Comparison of ENCODE assay signal across 20 cellular contexts in genomic region chr16:87437911-87438610, GRCh38. TPM values are rescaled to one million over a fixed set of nuclear protein-coding genes. Genes with fewer than 3 reads are reported as not detected.
DNase-seq lines count a peak whose midpoint lies in the region; ATAC-seq and TF ChIP-seq lines count a peak whose summit lies in the region.
"Had no signal": no experiment of that assay in that cellular context is flagged by ENCODE, and none has a peak within 500 bp of the region (broad histone marks: within the 10 kb centered on the region; RNA-seq: fewer than 3 reads in every experiment).

No MANE protein-coding gene starts in this region.

- H2BK120ac ChIP-seq in IMR-90 (ENCODE audit: low read depth, low read length) = no peak overlapping the region

- no peak overlapping the region for H4K8ac ChIP-seq in IMR-90 (ENCODE audit: low read depth in 2 of 2, low read length in 2 of 2)

- H2AK9ac ChIP-seq in IMR-90 (replicated peaks; ENCODE audit: low read depth, low read length, poor library complexity) = no peak overlapping the region

- H3K4me2 ChIP-seq in IMR-90 (ENCODE audit: low read depth, low read length) = no peak overlapping the region
- H3K4me2 ChIP-seq in smooth muscle cell = no peak overlapping the region

- peaks cover 14% of the 10 kb centered on the region for H3K79me2 ChIP-seq in smooth muscle cell (ENCODE audit: low read depth)

- no peak overlapping the region for H3K14ac ChIP-seq in IMR-90 (replicated peaks; ENCODE audit: low read depth, low read length)

- no TSS peak for BruUV-seq in IMR-90 (replicated peaks; lab: Mats Ljungman, UMichigan)

- 95% methylated on average over 6 of the region's 17 CpGs; no CpG with 5 or more reads in 1 of the 2 experiments for WGBS in IMR-90 (ENCODE audit: extremely low coverage in 2 of 2, insufficient read length in 1 of 2), 2 experiments
- WGBS in smooth muscle cell (ENCODE audit: low lambda C conversion rate) = 84% methylated on average over 17 of the region's 17 CpGs
- 65 to 80% methylated on average over 5 to 17 of the region's 17 CpGs for WGBS in transverse colon (ENCODE audit: low coverage in 1 of 2), 2 donors

- TF ChIP-seq POLR2A in IMR-90 (IDR thresholded peaks at IDR 0.05; ENCODE audit: low read depth, low read length) = no peak
- TF ChIP-seq POLR2A in transverse colon (IDR thresholded peaks at IDR 0.05) = no peak

- TF ChIP-seq EP300 in transverse colon (IDR thresholded peaks at IDR 0.05; ENCODE audit: low read depth) = no peak

- dilution Hi-C loops in IMR-90 (cut with HindIII; ENCODE audit: low sequenced_read_pairs, unreplicated experiment) = no loop called here

- H3K79me1 ChIP-seq in IMR-90 (ENCODE audit: low read depth in 1 of 2, low read length in 2 of 2) = peaks cover 26 to 84% of the 10 kb centered on the region in 2 experiments; a peak in 3 of 4 replicates

- no peaks in the 10 kb centered on the region for H3K9me3 Mint-ChIP-seq in activated naive CD8-positive, alpha-beta T cell (ENCODE audit: low read depth)
- no peaks in the 10 kb centered on the region for H3K9me3 Mint-ChIP-seq in activated naive CD8-positive, alpha-beta T cell treated with anti-CD3 and anti-CD28 coated beads for 36 hours
- no peaks in the 10 kb centered on the region for H3K9me3 Mint-ChIP-seq in chondrocyte (ENCODE audit: low read depth)
- H3K9me3 Mint-ChIP-seq: effector memory CD8-positive, alpha-beta T cell had no signal

- H3K4me3 ChIP-seq in IMR-90 (ENCODE audit: insufficient read depth, low read depth, low read length) = no peak overlapping the region
- no peak overlapping the region for H3K4me3 ChIP-seq in smooth muscle cell
- H3K4me3 ChIP-seq in transverse colon = no peak overlapping the region
- H3K4me3 ChIP-seq: right atrium auricular region, suprapubic skin had no signal

- no peak overlapping the region for H2BK5ac ChIP-seq in IMR-90 (ENCODE audit: low read depth, low read length, poor library complexity, severe bottlenecking)

- H3K27ac ChIP-seq in IMR-90 (ENCODE audit: insufficient read depth, low read length) = no peak overlapping the region
- H3K27ac ChIP-seq in smooth muscle cell (ENCODE audit: low read depth) = peak overlapping the region; percentile 24
- H3K27ac ChIP-seq in transverse colon = no peak overlapping the region
- H3K27ac ChIP-seq: suprapubic skin had no signal

- H3K27ac Mint-ChIP-seq in activated naive CD8-positive, alpha-beta T cell = peak overlapping the region; percentile 29
- H3K27ac Mint-ChIP-seq in activated naive CD8-positive, alpha-beta T cell treated with anti-CD3 and anti-CD28 coated beads for 36 hours = no peak overlapping the region
- no peak overlapping the region for H3K27ac Mint-ChIP-seq in chondrocyte (ENCODE audit: unreplicated experiment)
- H3K27ac Mint-ChIP-seq: effector memory CD8-positive, alpha-beta T cell had no signal

- no peaks in the 10 kb centered on the region; the same call in 1 of the 2 replicates for H3K36me3 ChIP-seq in IMR-90 (ENCODE audit: control insufficient read depth, insufficient read depth, low read length)
- H3K36me3 ChIP-seq in smooth muscle cell (ENCODE audit: low read depth) = no peaks in the 10 kb centered on the region
- no peaks in the 10 kb centered on the region for H3K36me3 ChIP-seq in transverse colon
- H3K36me3 ChIP-seq: right atrium auricular region, suprapubic skin had no signal

- no peak overlapping the region for H3K4me3 Mint-ChIP-seq in activated naive CD8-positive, alpha-beta T cell
- H3K4me3 Mint-ChIP-seq in activated naive CD8-positive, alpha-beta T cell treated with anti-CD3 and anti-CD28 coated beads for 36 hours = no peak overlapping the region
- no peak overlapping the region for H3K4me3 Mint-ChIP-seq in chondrocyte (ENCODE audit: unreplicated experiment)
- H3K4me3 Mint-ChIP-seq: effector memory CD8-positive, alpha-beta T cell had no signal

- H4K5ac ChIP-seq in IMR-90 (ENCODE audit: low read depth, low read length) = no peak overlapping the region

- no peak overlapping the region for H3K4ac ChIP-seq in IMR-90 (ENCODE audit: low read depth, low read length)

- CTCF ChIA-PET in IMR-90 (lab: Yijun Ruan, JAX) = interaction anchor here (1.2 kb wide), 1 partner anchor 52 kb away, joined by 5 read pairs; no protein-coding TSS in a partner anchor

- H3K27me3 Mint-ChIP-seq in activated naive CD8-positive, alpha-beta T cell = no peaks in the 10 kb centered on the region
- no peaks in the 10 kb centered on the region for H3K27me3 Mint-ChIP-seq in activated naive CD8-positive, alpha-beta T cell treated with anti-CD3 and anti-CD28 coated beads for 36 hours
- no peaks in the 10 kb centered on the region for H3K27me3 Mint-ChIP-seq in chondrocyte (ENCODE audit: low read depth)
- H3K27me3 Mint-ChIP-seq: effector memory CD8-positive, alpha-beta T cell had no signal

- H3K56ac ChIP-seq in IMR-90 (ENCODE audit: extremely low read depth, insufficient read depth, low read length) = no peak overlapping the region

- intact Hi-C loops in IMR-90 (cut with micrococcal nuclease) (no loop called here), transverse colon (cut with DNase I; ENCODE audit: low total_unique reads) (no loop called here)

- peak overlapping the region; percentile 22; the same call in 1 of the 2 replicates for H2AK5ac ChIP-seq in IMR-90 (ENCODE audit: low read depth, low read length)

- H3K27me3 ChIP-seq in IMR-90 (ENCODE audit: control insufficient read depth, insufficient read depth, low read length) = no peaks in the 10 kb centered on the region
- no peaks in the 10 kb centered on the region for H3K27me3 ChIP-seq in smooth muscle cell (ENCODE audit: low read depth)
- no peaks in the 10 kb centered on the region for H3K27me3 ChIP-seq in transverse colon
- H3K27me3 ChIP-seq: right atrium auricular region, suprapubic skin had no signal

- H2AFZ ChIP-seq in IMR-90 (replicated peaks; ENCODE audit: low read length, poor library complexity) (no peak overlapping the region), smooth muscle cell (ENCODE audit: low read depth) (no peak overlapping the region)

- peaks cover 21% of the 10 kb centered on the region for H3K9me1 ChIP-seq in IMR-90 (ENCODE audit: insufficient read depth, low read length)

- in situ Hi-C loops in IMR-90 (cut with MboI; ENCODE audit: low sequenced_read_pairs) = no loop called here
- in situ Hi-C loops in transverse colon (cut with MboI; ENCODE audit: low pct_ligation_motif_present in 1 of 4, low pct_unique_long_range_greater_than_20kb in 1 of 4, low sequenced_read_pairs in 3 of 4) = no loop called here

- no peaks in the 10 kb centered on the region for H3K9me3 ChIP-seq in IMR-90 (ENCODE audit: control insufficient read depth, insufficient read depth, low read length)
- H3K9me3 ChIP-seq in smooth muscle cell (replicated peaks; ENCODE audit: low read depth) = no peaks in the 10 kb centered on the region
- H3K9me3 ChIP-seq in transverse colon = no peaks in the 10 kb centered on the region
- H3K9me3 ChIP-seq: right atrium auricular region, suprapubic skin had no signal

- H2BK15ac ChIP-seq in IMR-90 (ENCODE audit: low read depth, low read length) = no peak overlapping the region

- peaks cover 5% of the 10 kb centered on the region for H3K36me3 Mint-ChIP-seq in activated naive CD8-positive, alpha-beta T cell
- H3K36me3 Mint-ChIP-seq in activated naive CD8-positive, alpha-beta T cell treated with anti-CD3 and anti-CD28 coated beads for 36 hours = peaks cover 7% of the 10 kb centered on the region
- peaks cover 1% of the 10 kb centered on the region for H3K36me3 Mint-ChIP-seq in chondrocyte (ENCODE audit: low read depth)

- TF ChIP-seq CTCF in IMR-90 (conservative IDR thresholded peaks at IDR 0.05; ENCODE audit: low read depth, low read length) = no peak
- TF ChIP-seq CTCF in chondrocyte (IDR thresholded peaks at IDR 0.05) = no peak
- TF ChIP-seq CTCF in smooth muscle cell (IDR thresholded peaks at IDR 0.05; ENCODE audit: borderline replicate concordance, insufficient read depth, poor library complexity, severe bottlenecking) = no peak
- TF ChIP-seq CTCF in transverse colon (IDR thresholded peaks at IDR 0.05) = no peak

- peak overlapping the region; percentile 9; the same call in 1 of the 2 replicates for H4K91ac ChIP-seq in IMR-90 (ENCODE audit: insufficient read depth, low read depth, low read length)

- POLR2A ChIA-PET in IMR-90 (lab: Charles Lee; ENCODE audit: unreplicated experiment) = no interaction called here

- no peak overlapping the region for H3K23ac ChIP-seq in IMR-90 (ENCODE audit: low read depth, low read length)

- H4K20me1 ChIP-seq in IMR-90 (ENCODE audit: insufficient read depth, low read length) (peaks cover 32% of the 10 kb centered on the region), smooth muscle cell (ENCODE audit: low read depth) (peaks cover 86% of the 10 kb centered on the region)

- H3F3A ChIP-seq in smooth muscle cell (ENCODE audit: low read depth) = peaks cover 10% of the 10 kb centered on the region

- DNase-seq in activated naive CD8-positive, alpha-beta T cell treated with anti-CD3 and anti-CD28 coated beads for 36 hours = no peak
- DNase-seq in IMR-90 (peak; percentile 40), chondrocyte (ENCODE audit: low spot score) (peak; percentile 42), smooth muscle cell (lab: John Stamatoyannopoulos, UW; ENCODE audit: unreplicated experiment) (no peak), NCI-H345 treated with DMSO at 0.1 percent for 48 hours (lab: John Stamatoyannopoulos, UW; ENCODE audit: unreplicated experiment) (no peak), left lobe of liver (ENCODE audit: low spot score) (no peak), transverse colon (no peak)
- DNase-seq: activated CD4-positive, alpha-beta T cell treated with anti-CD3 and anti-CD28 coated beads, Interleukin-2, amount 50 U/mL, for 1 hour; activated CD8-positive, alpha-beta memory T cell treated with anti-CD3 and anti-CD28 coated beads, Interleukin-2, amount 50 U/mL, for 4 hours; activated effector memory CD4-positive, alpha-beta T cell treated with anti-CD3 and anti-CD28 coated beads, Interleukin-2, amount 50 U/mL, for 16 hours; anterior cingulate cortex; effector memory CD8-positive, alpha-beta T cell; NCI-H187; NCI-H446; occipital lobe; RPMI8226; stimulated activated CD4-positive, alpha-beta T cell treated with anti-CD3 and anti-CD28 coated beads, Interleukin-15, amount 100 ng/mL, for 24 hours had no signal

- no peak overlapping the region for H3K9ac ChIP-seq in IMR-90 (ENCODE audit: low read depth, low read length)
- H3K9ac ChIP-seq in smooth muscle cell (ENCODE audit: low read depth) = no peak overlapping the region

- no peak overlapping the region for H3K18ac ChIP-seq in IMR-90 (ENCODE audit: low read depth, low read length)

- ATAC-seq in IMR-90 (ENCODE audit: low read depth) (no peak), left lobe of liver (no peak)
- ATAC-seq: effector memory CD8-positive, alpha-beta T cell had no signal

- peaks cover 28% of the 10 kb centered on the region for H3K4me1 Mint-ChIP-seq in activated naive CD8-positive, alpha-beta T cell (ENCODE audit: low read depth)
- H3K4me1 Mint-ChIP-seq in activated naive CD8-positive, alpha-beta T cell treated with anti-CD3 and anti-CD28 coated beads for 36 hours = peaks cover 26% of the 10 kb centered on the region
- peaks cover 34% of the 10 kb centered on the region for H3K4me1 Mint-ChIP-seq in chondrocyte (ENCODE audit: low read depth)

- TF ChIP-seq RAD21 in IMR-90 (IDR thresholded peaks at IDR 0.05; ENCODE audit: low read length) = no peak

- H3K4me1 ChIP-seq in IMR-90 (ENCODE audit: control insufficient read depth, insufficient read depth, low read length) (peaks cover 21% of the 10 kb centered on the region), smooth muscle cell (ENCODE audit: low read depth) (peaks cover 7% of the 10 kb centered on the region), transverse colon (peaks cover 0 to 29% (median 5%) of the 10 kb centered on the region in 4 donors)

- H2BK20ac ChIP-seq in IMR-90 (ENCODE audit: low read depth, low read length) = no peak overlapping the region

RNA-seq across cellular contexts. Expression of gene MAP1LC3B, which starts 45.9 kb away (rescaled TPM):
- total RNA-seq in activated naive CD8-positive, alpha-beta T cell treated with anti-CD3 and anti-CD28 coated beads for 36 hours = 10 to 100 TPM; 55.6 to 57.0 TPM
- total RNA-seq in IMR-90 (2012; rRNA removed) = 23.5 and 25.3 TPM in 2 replicates
- 46.9 and 57.7 TPM in 2 replicates for polyA plus RNA-seq in IMR-90 (2012; rRNA removed)
- polyA plus RNA-seq in IMR-90 (2012; cell fraction: cytosol; rRNA removed) = 30.4 and 40.6 TPM in 2 replicates
- polyA plus RNA-seq in IMR-90 (2012; cell fraction: nucleus; rRNA removed; ENCODE audit: low replicate concordance) = 7.3 and 33.0 TPM in 2 replicates
- total RNA-seq in chondrocyte = 139 to 189 TPM (median 186 TPM) in 3 replicates
- 67.5 and 77.5 TPM in 2 replicates for total RNA-seq in smooth muscle cell
- polyA plus RNA-seq in smooth muscle cell = 107 and 118 TPM in 2 replicates
- 15.1 TPM for total RNA-seq in left lobe of liver
- total RNA-seq in transverse colon = 10 to 100 TPM; 15.7 to 69.5 (median 39.9) TPM

RNA-seq across cellular contexts. Expression of gene FBXO31, which starts 54.5 kb away (rescaled TPM):
- total RNA-seq in activated naive CD8-positive, alpha-beta T cell treated with anti-CD3 and anti-CD28 coated beads for 36 hours = 10 to 100 TPM; 35.6 to 38.3 TPM
- total RNA-seq in IMR-90 (2012; rRNA removed) = 10.4 and 10.6 TPM in 2 replicates
- 16.9 and 20.7 TPM in 2 replicates for polyA plus RNA-seq in IMR-90 (2012; rRNA removed)
- 10.1 and 14.2 TPM in 2 replicates for polyA plus RNA-seq in IMR-90 (2012; cell fraction: cytosol; rRNA removed)
- 54.4 and 120 TPM in 2 replicates for polyA plus RNA-seq in IMR-90 (2012; cell fraction: nucleus; rRNA removed; ENCODE audit: low replicate concordance)
- total RNA-seq in chondrocyte = 30.3 to 37.2 TPM (median 30.6 TPM) in 3 replicates
- 9.3 and 25.6 TPM in 2 replicates for total RNA-seq in smooth muscle cell
- polyA plus RNA-seq in smooth muscle cell = 13.9 and 23.0 TPM in 2 replicates
- total RNA-seq in left lobe of liver = 44.6 TPM
- 100 to 1,000 TPM in 3 of 4 donors, 10 to 100 TPM in 1; 83.6 to 403 (median 224) TPM for total RNA-seq in transverse colon

RNA-seq across cellular contexts. Expression of gene ZCCHC14, which starts 54.8 kb away (rescaled TPM):
- 1 to 10 TPM; 5.5 to 5.7 TPM for total RNA-seq in activated naive CD8-positive, alpha-beta T cell treated with anti-CD3 and anti-CD28 coated beads for 36 hours
- total RNA-seq in IMR-90 (2012; rRNA removed) = 2.5 and 2.8 TPM in 2 replicates
- polyA plus RNA-seq in IMR-90 (2012; rRNA removed) = 5.3 and 7.4 TPM in 2 replicates
- 3.1 and 5.0 TPM in 2 replicates for polyA plus RNA-seq in IMR-90 (2012; cell fraction: cytosol; rRNA removed)
- polyA plus RNA-seq in IMR-90 (2012; cell fraction: nucleus; rRNA removed; ENCODE audit: low replicate concordance) = 18.4 and 27.2 TPM in 2 replicates
- total RNA-seq in chondrocyte = 28.0 to 29.6 TPM (median 29.6 TPM) in 3 replicates
- total RNA-seq in smooth muscle cell = 8.3 and 8.5 TPM in 2 replicates
- 4.6 and 4.8 TPM in 2 replicates for polyA plus RNA-seq in smooth muscle cell
- 19.3 TPM for total RNA-seq in left lobe of liver
- 10 to 100 TPM; 27.7 to 56.1 (median 36.7) TPM for total RNA-seq in transverse colon

Comparison
In these comparisons a context has a peak if more than half of its experiments do, and no peak if none do; other contexts are left out.
1. DNase-seq: peak in IMR-90 (single experiment) and chondrocyte (single experiment); none in activated naive CD8-positive, alpha-beta T cell treated with anti-CD3 and anti-CD28 coated beads for 36 hours (single experiment), smooth muscle cell (single experiment), NCI-H345 treated with DMSO at 0.1 percent for 48 hours (single experiment), left lobe of liver (single experiment) and transverse colon (single experiment).